In genomic region chr17:45246861-45247428, GRCh38 we compare ENCODE assay signal across 8 cellular contexts. TPM values are rescaled to one million over a fixed set of nuclear protein-coding genes. Genes with fewer than 3 reads are reported as not detected.
A peak's percentile ranks its signal among the peaks of the same experiment; 100 is the strongest.
DNase-seq lines count a peak whose midpoint lies in the region; ATAC-seq and TF ChIP-seq lines count a peak whose summit lies in the region.

No MANE protein-coding gene starts in this region.

- 5% methylated on average over 32 of the region's 33 CpGs for WGBS in hepatocyte (ENCODE audit: low lambda C conversion rate, missing lambda C conversion rate)

- H3K4me1 ChIP-seq in hepatocyte (ENCODE audit: insufficient read depth), result peaks cover 11% of the 10 kb centered on the region

- DNase-seq in NCI-H1105 treated with DMSO at 0.1 percent for 48 hours (lab: John Stamatoyannopoulos, UW), result peak; percentile 42
- peak in 1 of 2 donors; percentile 45 for DNase-seq in activated naive CD4-positive, alpha-beta T cell treated with anti-CD3 and anti-CD28 coated beads, Interleukin-2, amount 50 U/mL, for 72 hours (ENCODE audit: low spot score in 2 of 2)
- DNase-seq in hepatocyte (ENCODE audit: low spot score), result peak; percentile 66
- no peak for DNase-seq in activated effector memory CD4-positive, alpha-beta T cell treated with anti-CD3 and anti-CD28 coated beads, Interleukin-2, amount 50 U/mL, for 16 hours
- no peak for DNase-seq in NCI-H1930 (lab: John Stamatoyannopoulos, UW)

- ATAC-seq in activated naive CD4-positive, alpha-beta T cell treated with anti-CD3 and anti-CD28 coated beads, Interleukin-2, amount 50 U/mL, for 72 hours, result no peak
- ATAC-seq in GM19351 (IDR thresholded peaks at IDR 0.05; ENCODE audit: unreplicated experiment), result no peak

- peak overlapping the region; percentile 84 to 97 for H3K27ac Mint-ChIP-seq in activated naive CD4-positive, alpha-beta T cell treated with anti-CD3 and anti-CD28 coated beads, Interleukin-2, amount 50 U/mL, for 72 hours

- H4K20me1 ChIP-seq in hepatocyte (ENCODE audit: insufficient read depth, poor library complexity, severe bottlenecking), result no peaks in the 10 kb centered on the region

- H3K4me2 ChIP-seq in hepatocyte, result peak overlapping the region; percentile 94

- H3K4me3 ChIP-seq in GM08714 (ENCODE audit: low read length), result peak overlapping the region; percentile 60
- peak overlapping the region; percentile 61 for H3K4me3 ChIP-seq in hepatocyte
- peak overlapping the region; percentile 42 to 79 (median 64) for H3K4me3 ChIP-seq in skin epidermis

- no peaks in the 10 kb centered on the region for H3K9me3 Mint-ChIP-seq in activated naive CD4-positive, alpha-beta T cell treated with anti-CD3 and anti-CD28 coated beads, Interleukin-2, amount 50 U/mL, for 72 hours

- H3K36me3 Mint-ChIP-seq in activated naive CD4-positive, alpha-beta T cell treated with anti-CD3 and anti-CD28 coated beads, Interleukin-2, amount 50 U/mL, for 72 hours, result peaks cover 19 to 22% of the 10 kb centered on the region in 2 donors

- no peaks in the 10 kb centered on the region for H3K9me3 ChIP-seq in hepatocyte (ENCODE audit: low read depth)

- no peaks in the 10 kb centered on the region for H3K27me3 ChIP-seq in hepatocyte

- H3K27ac ChIP-seq in hepatocyte (peak overlapping the region; percentile 93), skin epidermis (peak overlapping the region in 20 of 21 experiments; percentile 59 to 98 (median 84))

- peak overlapping the region; percentile 92 for H2AFZ ChIP-seq in hepatocyte

- peak; percentile 60 for TF ChIP-seq CTCF in hepatocyte (IDR thresholded peaks at IDR 0.05; ENCODE audit: poor library complexity)

- no peaks in the 10 kb centered on the region for H3K9me2 ChIP-seq in hepatocyte (replicated peaks; ENCODE audit: insufficient read depth)

- H3K79me2 ChIP-seq in hepatocyte, result peaks cover 6% of the 10 kb centered on the region

- no peaks in the 10 kb centered on the region for H3K36me3 ChIP-seq in hepatocyte (replicated peaks; ENCODE audit: insufficient read depth, low read depth)

RNA-seq across cellular contexts. Expression of gene SPATA32, which starts 14.9 kb away (rescaled TPM):
- under 1 TPM; 0.37 to 0.50 TPM for total RNA-seq in activated naive CD4-positive, alpha-beta T cell treated with anti-CD3 and anti-CD28 coated beads, Interleukin-2, amount 50 U/mL, for 72 hours
- not detected in 2 replicates for total RNA-seq in hepatocyte
- polyA plus RNA-seq in hepatocyte, result 0.19 and 0.31 TPM in 2 replicates

RNA-seq across cellular contexts. Expression of gene FMNL1, which starts 25.3 kb away (rescaled TPM):
- 100 to 1,000 TPM; 221 to 735 TPM for total RNA-seq in activated naive CD4-positive, alpha-beta T cell treated with anti-CD3 and anti-CD28 coated beads, Interleukin-2, amount 50 U/mL, for 72 hours
- 0.30 and 1.4 TPM in 2 replicates for total RNA-seq in hepatocyte
- 1.2 and 2.9 TPM in 2 replicates for polyA plus RNA-seq in hepatocyte

Comparison
In these comparisons a context has a peak if more than half of its experiments do, and no peak if none do; other contexts are left out.
1. DNase-seq: peak in NCI-H1105 treated with DMSO at 0.1 percent for 48 hours (single experiment) and hepatocyte (single experiment); none in activated effector memory CD4-positive, alpha-beta T cell treated with anti-CD3 and anti-CD28 coated beads, Interleukin-2, amount 50 U/mL, for 16 hours (single experiment) and NCI-H1930 (0 of 2).
2. RNA of gene FMNL1, which starts 25.3 kb away (total RNA-seq): 221 to 735 TPM in activated naive CD4-positive, alpha-beta T cell treated with anti-CD3 and anti-CD28 coated beads, Interleukin-2, amount 50 U/mL, for 72 hours; 0.30 to 1.4 TPM in hepatocyte; every median in the first group is over 10 times any median in the second.
3. Peak in every context shown above with its lines, with median percentiles within 50 percentile points of each other: H3K4me3 ChIP-seq.